Comparison of ENCODE assay signal across 18 cellular contexts in the genomic region with DNA sequence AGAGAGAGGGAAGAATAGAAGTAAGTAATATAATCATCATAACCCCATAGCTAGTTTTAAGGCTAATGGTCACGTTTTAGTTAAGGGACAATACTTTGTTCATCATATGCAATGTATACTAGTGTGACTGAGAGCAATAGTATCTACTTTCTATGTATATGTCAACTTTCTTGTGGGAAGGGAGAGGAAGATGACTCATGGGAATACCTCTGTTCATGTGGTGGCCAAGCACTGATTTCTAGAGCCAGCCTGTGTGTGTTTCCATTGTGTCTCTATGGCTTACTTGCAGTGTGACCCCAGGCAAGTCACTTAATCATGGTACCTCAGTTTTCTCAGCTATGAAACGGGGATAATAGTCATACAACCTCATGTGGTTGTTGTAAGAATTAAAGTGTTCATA.
A peak's percentile ranks its signal among the peaks of the same experiment; 100 is the strongest.
DNase-seq lines count a peak whose midpoint lies in the region; ATAC-seq, FAIRE-seq and TF ChIP-seq lines count a peak whose summit lies in the region.
"Had no signal": no experiment of that assay in that cellular context is flagged by ENCODE, and none has a peak within 500 bp of the region (broad histone marks: within the 10 kb centered on the region; RNA-seq: fewer than 3 reads in every experiment).

No MANE protein-coding gene starts in this region.

- TF ChIP-seq POLR2A in H54 (IDR thresholded peaks at IDR 0.05; ENCODE audit: low read depth, low read length) = no peak

- H3K4me3 ChIP-seq in epithelial cell of esophagus (ENCODE audit: low read length) = no peak overlapping the region
- H3K4me3 ChIP-seq: BLaER1 treated with 17β-estradiol and CSF1 and Interleukin-3, amounts not matched to agents 10 nM and 100 nM; Peyer's patch had no signal

- TF ChIP-seq CTCF in epithelial cell of esophagus (IDR thresholded peaks at IDR 0.05; ENCODE audit: insufficient read depth, low read depth, low read length, missing control alignments) = no peak

- peak; percentile 89 for FAIRE-seq in H54 (lab: Jason Lieb, UNC)
- no peak for FAIRE-seq in frontal cortex (lab: Jason Lieb, UNC)
- FAIRE-seq: HTR-8/SVneo, islet of Langerhans had no signal

- intact Hi-C loops in sciatic nerve (cut with DNase I) = no loop called here

- DNase-seq in H54 (ENCODE audit: insufficient read length, low spot score) (peak; percentile 9), RPMI7951 (ENCODE audit: low read depth) (peak; percentile 49), epithelial cell of esophagus (ENCODE audit: low read depth) (peak; percentile 76), non-pigmented ciliary epithelial cell (ENCODE audit: low read depth) (peak; percentile 69), sciatic nerve (ENCODE audit: low spot score) (no peak), frontal cortex (ENCODE audit: low spot score in 2 of 2) (no peak), NCI-H1694 treated with DMSO at 0.1 percent for 48 hours (lab: John Stamatoyannopoulos, UW) (no peak)
- DNase-seq in stimulated activated CD4-positive, alpha-beta T cell treated with anti-CD3 and anti-CD28 coated beads, Interleukin-2, amount 100 ng/mL, for 48 hours = no peak
- DNase-seq: activated CD8-positive, alpha-beta memory T cell treated with anti-CD3 and anti-CD28 coated beads, Interleukin-2, amount 10 ng/mL, durations not matched to agents 7 days and 5 days; glutamatergic neuron; NCI-H774; Peyer's patch; stimulated activated CD4-positive, alpha-beta T cell treated with anti-CD3 and anti-CD28 coated beads, Interleukin-1b, Interleukin-23, amount 100 ng/mL, for 48 hours; substantia nigra; T-helper 17 cell had no signal

- ATAC-seq in sciatic nerve = no peak
- ATAC-seq: activated CD8-positive, alpha-beta memory T cell treated with anti-CD3 and anti-CD28 coated beads, Interleukin-2, amount 10 ng/mL, durations not matched to agents 7 days and 5 days; T-helper 17 cell had no signal

Comparison
In these comparisons a context has a peak if more than half of its experiments do, and no peak if none do; other contexts are left out.
1. DNase-seq: peak in H54 (single experiment), RPMI7951 (single experiment), epithelial cell of esophagus (single experiment) and non-pigmented ciliary epithelial cell (single experiment); none in sciatic nerve (single experiment), frontal cortex (0 of 2), NCI-H1694 treated with DMSO at 0.1 percent for 48 hours (single experiment) and stimulated activated CD4-positive, alpha-beta T cell treated with anti-CD3 and anti-CD28 coated beads, Interleukin-2, amount 100 ng/mL, for 48 hours (0 of 2).